In genomic region chr4:8708401-8709021, GRCh38 we compare ENCODE assay signal across 30 cellular contexts.
A peak's percentile ranks its signal among the peaks of the same experiment; 100 is the strongest.
DNase-seq lines count a peak whose midpoint lies in the region; ATAC-seq, FAIRE-seq and TF ChIP-seq lines count a peak whose summit lies in the region.
"Had no signal": no experiment of that assay in that cellular context is flagged by ENCODE, and none has a peak within 500 bp of the region (broad histone marks: within the 10 kb centered on the region; RNA-seq: fewer than 3 reads in every experiment).

No MANE protein-coding gene starts in this region.

- H4K20me1 ChIP-seq in SK-N-SH (ENCODE audit: insufficient read depth): no peaks in the 10 kb centered on the region

- no peak overlapping the region for H2AFZ ChIP-seq in SK-N-SH (ENCODE audit: low read depth)

- intact Hi-C loops in kidney (cut with DNase I): no loop called here

- H3K27ac Mint-ChIP-seq in activated CD4-positive, alpha-beta T cell treated with anti-CD3 and anti-CD28 coated beads, Interleukin-2, amount 10 ng/mL, durations not matched to agents 7 days and 5 days: no peak overlapping the region
- H3K27ac Mint-ChIP-seq: activated CD8-positive, alpha-beta T cell treated with anti-CD3 and anti-CD28 coated beads for 36 hours; activated naive CD8-positive, alpha-beta T cell treated with anti-CD3 and anti-CD28 coated beads, Interleukin-2, amount 10 ng/mL, durations not matched to agents 7 days and 5 days; nephron progenitor cell had no signal

- POLR2A ChIA-PET in SK-N-SH (lab: Yijun Ruan, JAX): no interaction called here
- POLR2A ChIA-PET in activated CD4-positive, alpha-beta T cell treated with anti-CD3 and anti-CD28 coated beads, Interleukin-2, amount 10 ng/mL, durations not matched to agents 7 days and 5 days (lab: Charles Lee): no interaction called here

- no peaks in the 10 kb centered on the region for H3K9me2 ChIP-seq in SK-N-SH

- H3K4me1 Mint-ChIP-seq in activated CD4-positive, alpha-beta T cell treated with anti-CD3 and anti-CD28 coated beads, Interleukin-2, amount 10 ng/mL, durations not matched to agents 7 days and 5 days: no peaks in the 10 kb centered on the region
- H3K4me1 Mint-ChIP-seq: activated naive CD8-positive, alpha-beta T cell treated with anti-CD3 and anti-CD28 coated beads, Interleukin-2, amount 10 ng/mL, durations not matched to agents 7 days and 5 days had no signal

- H3K4me1 ChIP-seq in SK-N-SH (ENCODE audit: control insufficient read depth in 1 of 2, insufficient read depth in 2 of 2, low read depth in 1 of 2, low read length in 1 of 2) (peaks cover 0 to 25% of the 10 kb centered on the region in 2 experiments; a peak in 1 of 4 replicates), BE2C (peaks cover 37% of the 10 kb centered on the region), kidney (ENCODE audit: control insufficient read depth in 1 of 2, insufficient read depth in 1 of 2, low read depth in 1 of 2, low read length in 2 of 2) (no peaks in the 10 kb centered on the region), suprapubic skin (no peaks in the 10 kb centered on the region)
- H3K4me1 ChIP-seq: HAP-1 had no signal

- DNase-seq in SK-N-SH: peak; percentile 12
- DNase-seq in BE2C: peak; percentile 7
- DNase-seq in kidney: peak; percentile 59
- DNase-seq in suprapubic skin (ENCODE audit: low spot score in 2 of 2): peak; percentile 35 to 58
- no peak for DNase-seq in activated CD4-positive, alpha-beta T cell treated with anti-CD3 and anti-CD28 coated beads, Interleukin-2, amount 10 ng/mL, durations not matched to agents 7 days and 5 days
- DNase-seq in MG63: no peak
- DNase-seq in NCI-H187 treated with DMSO at 0.1 percent for 48 hours (lab: John Stamatoyannopoulos, UW): no peak
- DNase-seq: activated CD8-positive, alpha-beta T cell treated with anti-CD3 and anti-CD28 coated beads for 36 hours; activated naive CD8-positive, alpha-beta T cell treated with anti-CD3 and anti-CD28 coated beads, Interleukin-2, amount 10 ng/mL, durations not matched to agents 7 days and 5 days; C1 segment of cervical spinal cord; COR-L47; effector memory CD4-positive, alpha-beta T cell; KBM-7; NCI-H1105 treated with DMSO at 0.1 percent for 48 hours; NCI-H2029 treated with DMSO at 0.1 percent for 48 hours; NCI-H526; nephron progenitor cell; OCI-M1; small intestine; stimulated activated naive CD4-positive, alpha-beta T cell treated with Interleukin-2 at 50 U/mL for 16 hours; T-helper 2 cell had no signal

- H3F3A ChIP-seq in SK-N-SH (replicated peaks; ENCODE audit: insufficient read depth): no peaks in the 10 kb centered on the region

- H3K36me3 Mint-ChIP-seq in activated CD4-positive, alpha-beta T cell treated with anti-CD3 and anti-CD28 coated beads, Interleukin-2, amount 10 ng/mL, durations not matched to agents 7 days and 5 days (ENCODE audit: low read depth): no peaks in the 10 kb centered on the region
- H3K36me3 Mint-ChIP-seq: activated naive CD8-positive, alpha-beta T cell treated with anti-CD3 and anti-CD28 coated beads, Interleukin-2, amount 10 ng/mL, durations not matched to agents 7 days and 5 days had no signal

- no peak for TF ChIP-seq POLR2A in suprapubic skin (IDR thresholded peaks at IDR 0.05)

- CTCF ChIA-PET in SK-N-SH (lab: Yijun Ruan, JAX): interaction anchor here (0.9 to 1.7 kb wide), 2 partner anchors 9 to 177 kb away, joined by 3 to 6 read pairs; no protein-coding TSS in a partner anchor
- CTCF ChIA-PET in activated CD4-positive, alpha-beta T cell treated with anti-CD3 and anti-CD28 coated beads, Interleukin-2, amount 10 ng/mL, durations not matched to agents 7 days and 5 days (lab: Charles Lee): no interaction called here

- H3K4me3 ChIP-seq in SK-N-SH (ENCODE audit: low read depth in 2 of 2, low read length in 1 of 2): no peak overlapping the region
- H3K4me3 ChIP-seq in BE2C (ENCODE audit: low read depth, low read length): no peak overlapping the region
- no peak overlapping the region for H3K4me3 ChIP-seq in kidney (ENCODE audit: low read length in 2 of 2)
- no peak overlapping the region for H3K4me3 ChIP-seq in suprapubic skin
- no peak overlapping the region for H3K4me3 ChIP-seq in MG63
- H3K4me3 ChIP-seq: HAP-1, lung, ovary, SK-N-MC had no signal

- peaks cover 15% of the 10 kb centered on the region for H3K9me3 Mint-ChIP-seq in activated CD4-positive, alpha-beta T cell treated with anti-CD3 and anti-CD28 coated beads, Interleukin-2, amount 10 ng/mL, durations not matched to agents 7 days and 5 days

- H3K79me2 ChIP-seq in SK-N-SH (ENCODE audit: insufficient read depth): no peaks in the 10 kb centered on the region

- FAIRE-seq in kidney (lab: Jason Lieb, UNC): no peak
- FAIRE-seq: GM12892, islet of Langerhans, small intestine had no signal

- H3K9ac ChIP-seq in SK-N-SH (no peak overlapping the region), kidney (ENCODE audit: low read length in 2 of 2) (no peak overlapping the region)

- H3K36me3 ChIP-seq in SK-N-SH (replicated peaks in 1 of 2; ENCODE audit: control insufficient read depth in 1 of 2, insufficient read depth in 2 of 2, low read length in 1 of 2) (no peaks in the 10 kb centered on the region), BE2C (no peaks in the 10 kb centered on the region), kidney (ENCODE audit: control insufficient read depth in 1 of 2, insufficient read depth in 2 of 2, low read length in 2 of 2) (no peaks in the 10 kb centered on the region), suprapubic skin (no peaks in the 10 kb centered on the region), MG63 (no peaks in the 10 kb centered on the region)
- H3K36me3 ChIP-seq: HAP-1, ovary had no signal

- TF ChIP-seq EP300 in SK-N-SH (IDR thresholded peaks at IDR 0.05; ENCODE audit: borderline replicate concordance in 1 of 2, low read depth in 1 of 2, low read length in 1 of 2) (no peak), suprapubic skin (IDR thresholded peaks at IDR 0.05) (no peak)

- no peak for TF ChIP-seq RAD21 in SK-N-SH (IDR thresholded peaks at IDR 0.05; ENCODE audit: low read length)

- no peak overlapping the region for H3K4me2 ChIP-seq in SK-N-SH

- no peak for ATAC-seq in SK-N-SH treated with all-trans-retinoic acid at 6 μM for 48 hours
- ATAC-seq: activated CD8-positive, alpha-beta T cell treated with anti-CD3 and anti-CD28 coated beads for 36 hours had no signal

- no peak overlapping the region for H3K4me3 Mint-ChIP-seq in activated CD4-positive, alpha-beta T cell treated with anti-CD3 and anti-CD28 coated beads, Interleukin-2, amount 10 ng/mL, durations not matched to agents 7 days and 5 days
- H3K4me3 Mint-ChIP-seq: activated CD8-positive, alpha-beta T cell treated with anti-CD3 and anti-CD28 coated beads for 36 hours; activated naive CD8-positive, alpha-beta T cell treated with anti-CD3 and anti-CD28 coated beads, Interleukin-2, amount 10 ng/mL, durations not matched to agents 7 days and 5 days; nephron progenitor cell had no signal

- 29% methylated on average over 8 of the region's 16 CpGs for WGBS in SK-N-SH (ENCODE audit: low lambda C conversion rate)
- WGBS in suprapubic skin: 84% methylated on average over 14 of the region's 16 CpGs

- H3K27me3 Mint-ChIP-seq in activated CD4-positive, alpha-beta T cell treated with anti-CD3 and anti-CD28 coated beads, Interleukin-2, amount 10 ng/mL, durations not matched to agents 7 days and 5 days: no peaks in the 10 kb centered on the region
- H3K27me3 Mint-ChIP-seq: activated CD8-positive, alpha-beta T cell treated with anti-CD3 and anti-CD28 coated beads for 36 hours; activated naive CD8-positive, alpha-beta T cell treated with anti-CD3 and anti-CD28 coated beads, Interleukin-2, amount 10 ng/mL, durations not matched to agents 7 days and 5 days had no signal

- H3K9me3 ChIP-seq in SK-N-SH (no peaks in the 10 kb centered on the region), BE2C (no peaks in the 10 kb centered on the region), kidney (ENCODE audit: control insufficient read depth in 1 of 2, low read length in 2 of 2) (peaks cover 7 to 16% of the 10 kb centered on the region in 2 donors), suprapubic skin (peaks cover 12% of the 10 kb centered on the region), MG63 (no peaks in the 10 kb centered on the region)
- H3K9me3 ChIP-seq: HAP-1, ovary had no signal

- H3K27ac ChIP-seq in SK-N-SH (ENCODE audit: low read depth in 2 of 2, low read length in 1 of 2): no peak overlapping the region
- no peak overlapping the region for H3K27ac ChIP-seq in kidney (ENCODE audit: low read depth in 2 of 2, low read length in 2 of 2)
- no peak overlapping the region for H3K27ac ChIP-seq in suprapubic skin
- H3K27ac ChIP-seq: 22Rv1, ovary, RWPE1, SK-N-MC had no signal

- TF ChIP-seq CTCF in SK-N-SH (IDR thresholded peaks at IDR 0.05) (no peak), BE2C (IDR thresholded peaks at IDR 0.05; ENCODE audit: low read depth, low read length) (no peak), kidney (IDR thresholded peaks at IDR 0.05; ENCODE audit: borderline replicate concordance, extremely low read depth, insufficient read depth) (no peak), suprapubic skin (IDR thresholded peaks at IDR 0.05) (no peak)

- H3K27me3 ChIP-seq in SK-N-SH (ENCODE audit: insufficient read depth) (no peaks in the 10 kb centered on the region), BE2C (no peaks in the 10 kb centered on the region), suprapubic skin (peaks cover 38% of the 10 kb centered on the region), MG63 (no peaks in the 10 kb centered on the region)
- H3K27me3 ChIP-seq: ovary had no signal

TF ChIP-seq in SK-N-SH, 30 proteins besides CTCF, POLR2A, EP300 and RAD21 (continues in another document):
- TF ChIP-seq GATA2 (CRISPR knock-in tag; IDR thresholded peaks at IDR 0.05): no peak
- no peak for TF ChIP-seq USF1 (IDR thresholded peaks at IDR 0.05; ENCODE audit: borderline replicate concordance, low read depth)
- TF ChIP-seq JUND (IDR thresholded peaks at IDR 0.05): no peak

TF ChIP-seq in SK-N-SH treated with all-trans-retinoic acid at 6 μM for 48 hours, 23 proteins besides CTCF, POLR2A, EP300 and RAD21 (continues in another document):
- no peak for TF ChIP-seq POU6F1 (CRISPR knock-in tag; IDR thresholded peaks at IDR 0.05; ENCODE audit: borderline replicate concordance, low read depth)
- no peak for TF ChIP-seq ARNTL (CRISPR knock-in tag; IDR thresholded peaks at IDR 0.05; ENCODE audit: borderline replicate concordance, low read depth)
- TF ChIP-seq BACH2 (CRISPR knock-in tag; IDR thresholded peaks at IDR 0.05; ENCODE audit: borderline replicate concordance): no peak
- TF ChIP-seq TOX (CRISPR knock-in tag; IDR thresholded peaks at IDR 0.05; ENCODE audit: borderline replicate concordance): no peak

Comparison
In these comparisons a context has a peak if more than half of its experiments do, and no peak if none do; other contexts are left out.
1. DNase-seq: peak in SK-N-SH (single experiment), BE2C (single experiment), kidney (single experiment) and suprapubic skin (2 of 2); none in activated CD4-positive, alpha-beta T cell treated with anti-CD3 and anti-CD28 coated beads, Interleukin-2, amount 10 ng/mL, durations not matched to agents 7 days and 5 days (single experiment), MG63 (single experiment) and NCI-H187 treated with DMSO at 0.1 percent for 48 hours (single experiment).